8 cellular contexts compared by ENCODE assay signal in genomic region chr16:1723450-1724147, GRCh38. TPM values are rescaled to one million over a fixed set of nuclear protein-coding genes. Genes with fewer than 3 reads are reported as not detected.
DNase-seq lines count a peak whose midpoint lies in the region; ATAC-seq and TF ChIP-seq lines count a peak whose summit lies in the region.

No MANE protein-coding gene starts in this region.

- peaks cover 55% of the 10 kb centered on the region for H3K79me2 ChIP-seq in HCT116 (ENCODE audit: insufficient read depth, low read length)

- H3K27me3 ChIP-seq in HCT116 (ENCODE audit: insufficient read depth, low read length) (no peaks in the 10 kb centered on the region), right lobe of liver (no peaks in the 10 kb centered on the region), suprapubic skin (no peaks in the 10 kb centered on the region)

- POLR2A ChIA-PET in HCT116 (lab: Charles Lee), result interaction anchor here (0.8 to 1.0 kb wide), 2 partner anchors 42 to 47 kb away, joined by 3 read pairs; no protein-coding TSS in a partner anchor

- H3K27ac ChIP-seq in HCT116 (ENCODE audit: low read depth, low read length), result peak overlapping the region; percentile 70
- H3K27ac ChIP-seq in caudate nucleus (ENCODE audit: low read depth, low read length), result peak overlapping the region; percentile 71
- no peak overlapping the region for H3K27ac ChIP-seq in right lobe of liver
- H3K27ac ChIP-seq in suprapubic skin, result peak overlapping the region; percentile 56

- peak; percentile 70 for TF ChIP-seq RAD21 in HCT116 (IDR thresholded peaks at IDR 0.05; ENCODE audit: low read depth)

- no peaks in the 10 kb centered on the region for H3K9me3 Mint-ChIP-seq in CD14-positive monocyte
- no peaks in the 10 kb centered on the region for H3K9me3 Mint-ChIP-seq in T-helper 1 cell treated with Interleukin-12 subunit alpha and Interleukin-12 subunit beta and Interleukin-4 antibody, amounts not matched to agents 30 μg/mL and 1 μg/mL, for 36 hours

- H3K4me3 ChIP-seq in HCT116 (replicated peaks in 1 of 2; ENCODE audit: low read depth in 1 of 2, low read length in 2 of 2) (no peak overlapping the region), right lobe of liver (no peak overlapping the region), suprapubic skin (no peak overlapping the region)

- CTCF ChIA-PET in HCT116 (lab: Charles Lee), result interaction anchor here (1.0 to 1.3 kb wide), 4 partner anchors 10 to 360 kb away, joined by 3 to 6 read pairs (median 4); partner anchors contain the start of gene UQCC4

- ATAC-seq in HCT116, result peak; percentile 43
- peak; percentile 40 to 67 (median 64) for ATAC-seq in right lobe of liver
- ATAC-seq in HG02588 (IDR thresholded peaks at IDR 0.05; ENCODE audit: unreplicated experiment), result no peak
- ATAC-seq in GM19463 (IDR thresholded peaks at IDR 0.05; ENCODE audit: unreplicated experiment), result no peak

- TF ChIP-seq CTCF in CD14-positive monocyte (IDR thresholded peaks at IDR 0.05), result peak; percentile 91
- TF ChIP-seq CTCF in HCT116 (IDR thresholded peaks at IDR 0.05 in 2 of 3, conservative IDR thresholded peaks at IDR 0.05 in 1 of 3; ENCODE audit: borderline replicate concordance in 1 of 3, insufficient read depth in 1 of 3, low read depth in 2 of 3, low read length in 2 of 3), result peak; percentile 49 to 82 (median 78); a peak in 5 of 6 replicates
- TF ChIP-seq CTCF in right lobe of liver (IDR thresholded peaks at IDR 0.05), result peak; percentile 60 to 82 (median 76)
- peak; percentile 76 to 82 for TF ChIP-seq CTCF in suprapubic skin (IDR thresholded peaks at IDR 0.05)

- H3K4me1 Mint-ChIP-seq in CD14-positive monocyte, result peaks cover 51% of the 10 kb centered on the region
- peaks cover 20% of the 10 kb centered on the region for H3K4me1 Mint-ChIP-seq in T-helper 1 cell treated with Interleukin-12 subunit alpha and Interleukin-12 subunit beta and Interleukin-4 antibody, amounts not matched to agents 30 μg/mL and 1 μg/mL, for 36 hours (ENCODE audit: low read depth)

- TF ChIP-seq EP300 in suprapubic skin (IDR thresholded peaks at IDR 0.05), result no peak

- H3K27ac Mint-ChIP-seq in CD14-positive monocyte, result peak overlapping the region; percentile 88 to 96 (median 94)
- peak overlapping the region; percentile 27 for H3K27ac Mint-ChIP-seq in T-helper 1 cell treated with Interleukin-12 subunit alpha and Interleukin-12 subunit beta and Interleukin-4 antibody, amounts not matched to agents 30 μg/mL and 1 μg/mL, for 36 hours

- DNase-seq in CD14-positive monocyte (ENCODE audit: low spot score) (no peak), HCT116 (ENCODE audit: low read depth, low spot score) (no peak), caudate nucleus (lab: John Stamatoyannopoulos, UW) (peak in 20 of 61 donors; percentile 6 to 53 (median 20)), right lobe of liver (no peak), suprapubic skin (ENCODE audit: low spot score in 2 of 2) (no peak)

- peaks cover 0 to 4% of the 10 kb centered on the region in 2 experiments; a peak in 2 of 4 replicates for H3K36me3 ChIP-seq in HCT116 (ENCODE audit: control insufficient read depth in 1 of 2, insufficient read depth in 2 of 2, low read length in 2 of 2)
- H3K36me3 ChIP-seq in right lobe of liver, result peaks cover 0 to 12% (median 0%) of the 10 kb centered on the region in 4 donors
- H3K36me3 ChIP-seq in suprapubic skin, result peaks cover 33% of the 10 kb centered on the region

- peaks cover 0 to 2% (median 2%) of the 10 kb centered on the region in 3 donors for H3K27me3 Mint-ChIP-seq in CD14-positive monocyte (ENCODE audit: low read depth in 3 of 3)
- no peaks in the 10 kb centered on the region for H3K27me3 Mint-ChIP-seq in T-helper 1 cell treated with Interleukin-12 subunit alpha and Interleukin-12 subunit beta and Interleukin-4 antibody, amounts not matched to agents 30 μg/mL and 1 μg/mL, for 36 hours (ENCODE audit: low read depth)

- H3K9ac ChIP-seq in HCT116 (ENCODE audit: low read length), result peak overlapping the region; percentile 34

- peak overlapping the region; percentile 59 for H3K4me2 ChIP-seq in HCT116 (ENCODE audit: low read length)

- peaks cover 29 to 43% of the 10 kb centered on the region in 2 donors for H3K36me3 Mint-ChIP-seq in CD14-positive monocyte
- H3K36me3 Mint-ChIP-seq in T-helper 1 cell treated with Interleukin-12 subunit alpha and Interleukin-12 subunit beta and Interleukin-4 antibody, amounts not matched to agents 30 μg/mL and 1 μg/mL, for 36 hours (ENCODE audit: low read depth), result peaks cover 9% of the 10 kb centered on the region

- H3K4me3 Mint-ChIP-seq in CD14-positive monocyte, result no peak overlapping the region
- peak overlapping the region; percentile 54 for H3K4me3 Mint-ChIP-seq in T-helper 1 cell treated with Interleukin-12 subunit alpha and Interleukin-12 subunit beta and Interleukin-4 antibody, amounts not matched to agents 30 μg/mL and 1 μg/mL, for 36 hours

- no peaks in the 10 kb centered on the region for H3K9me2 ChIP-seq in HCT116 (ENCODE audit: insufficient read depth)

- peaks cover 47 to 56% of the 10 kb centered on the region in 2 experiments for H3K4me1 ChIP-seq in HCT116 (ENCODE audit: control insufficient read depth in 1 of 2, insufficient read depth in 2 of 2, low read length in 2 of 2)
- peaks cover 0 to 11% (median 6%) of the 10 kb centered on the region in 4 donors for H3K4me1 ChIP-seq in right lobe of liver
- H3K4me1 ChIP-seq in suprapubic skin, result peaks cover 32% of the 10 kb centered on the region

- TF ChIP-seq POLR2A in HCT116 (IDR thresholded peaks at IDR 0.05; ENCODE audit: borderline replicate concordance, extremely low read depth, insufficient read depth, insufficient read length) (no peak), right lobe of liver (IDR thresholded peaks at IDR 0.05) (no peak), suprapubic skin (IDR thresholded peaks at IDR 0.05) (no peak)

- 50% methylated on average over 6 of the region's 6 CpGs for WGBS in right lobe of liver (ENCODE audit: insufficient coverage, low coverage, low lambda C conversion rate, missing lambda C conversion rate)
- WGBS in suprapubic skin, result 42% methylated on average over 6 of the region's 6 CpGs

- BruUV-seq in HCT116 (replicated peaks; lab: Mats Ljungman, UMichigan), result no TSS peak

- RAD21 ChIA-PET in HCT116 (lab: Charles Lee; ENCODE audit: low non-redundant PET in 1 of 2, low total read pairs in 2 of 2, uncharacterized antibody in 2 of 2, unreplicated experiment in 2 of 2), result interaction anchor here in 1 of 2 experiments (0.7 kb wide), 1 partner anchor 44 kb away, joined by 3 read pairs; no protein-coding TSS in a partner anchor

- no peaks in the 10 kb centered on the region for H3K9me3 ChIP-seq in HCT116 (ENCODE audit: control insufficient read depth in 1 of 2, insufficient read depth in 1 of 2, low read depth in 1 of 2, low read length in 2 of 2)
- no peaks in the 10 kb centered on the region for H3K9me3 ChIP-seq in right lobe of liver
- H3K9me3 ChIP-seq in suprapubic skin, result no peaks in the 10 kb centered on the region

- intact Hi-C loops in CD14-positive monocyte (cut with micrococcal nuclease) (no loop called here), HCT116 (cut with micrococcal nuclease) (no loop called here), right lobe of liver (cut with DNase I) (no loop called here)

- no peak overlapping the region for H2AFZ ChIP-seq in HCT116 (ENCODE audit: low read depth, low read length, poor library complexity, severe bottlenecking)

- H4K20me1 ChIP-seq in HCT116 (ENCODE audit: insufficient read depth), result no peaks in the 10 kb centered on the region; the same call in 1 of the 2 replicates

TF ChIP-seq in HCT116, 20 proteins besides CTCF, POLR2A, EP300 and RAD21:
- no peak for TF ChIP-seq ATF3 (IDR thresholded peaks at IDR 0.05)
- no peak for TF ChIP-seq YY1 (IDR thresholded peaks at IDR 0.05; ENCODE audit: extremely low read depth, insufficient replicate concordance, low read depth, low read length)
- no peak for TF ChIP-seq POLR2AphosphoS5 (IDR thresholded peaks at IDR 0.05; ENCODE audit: low read depth, low read length)
- no peak for TF ChIP-seq JUND (IDR thresholded peaks at IDR 0.05)
- no peak for TF ChIP-seq EGR1 (IDR thresholded peaks at IDR 0.05; ENCODE audit: low read depth)
TF ChIP-seq in HCT116: peak in this region for 0.

RNA-seq across cellular contexts. Expression of gene MAPK8IP3, which starts 17.6 kb away (rescaled TPM):
- polyA plus RNA-seq in CD14-positive monocyte, result 1 to 10 TPM; 1.1 to 2.1 TPM
- total RNA-seq in HCT116 (2021; ENCODE audit: unreplicated experiment) (75.3 TPM), right lobe of liver (10 to 100 TPM in 5 of 6 experiments, 1 to 10 TPM in 1; 8.7 to 37.3 (median 23.0) TPM), suprapubic skin (100 to 1,000 TPM in 1 of 4 donors, 10 to 100 TPM in 3; 56.0 to 206 (median 82.1) TPM)
- 45.1 and 64.0 TPM in 2 replicates for polyA plus RNA-seq in HCT116 (2012)

RNA-seq across cellular contexts. Expression of gene JPT2, which starts 45.5 kb away (rescaled TPM):
- polyA plus RNA-seq in CD14-positive monocyte, result 1 to 10 TPM; 5.8 to 7.5 TPM
- 113 TPM for total RNA-seq in HCT116 (2021; ENCODE audit: unreplicated experiment)
- 40.3 and 46.9 TPM in 2 replicates for polyA plus RNA-seq in HCT116 (2012)
- 10 to 100 TPM; 31.0 to 47.7 (median 38.7) TPM for total RNA-seq in right lobe of liver
- total RNA-seq in suprapubic skin, result 10 to 100 TPM; 22.6 to 59.2 (median 35.0) TPM

RNA-seq across cellular contexts. Expression of gene NME3, which starts 47.7 kb away (rescaled TPM):
- polyA plus RNA-seq in CD14-positive monocyte, result 10 to 100 TPM; 57.7 to 80.2 TPM
- total RNA-seq in HCT116 (2021; ENCODE audit: unreplicated experiment), result 103 TPM
- polyA plus RNA-seq in HCT116 (2012), result 79.3 and 90.1 TPM in 2 replicates
- 10 to 100 TPM; 17.9 to 36.1 (median 23.2) TPM for total RNA-seq in right lobe of liver
- total RNA-seq in suprapubic skin, result 100 to 1,000 TPM in 3 of 4 donors, 10 to 100 TPM in 1; 76.9 to 115 (median 103) TPM

RNA-seq across cellular contexts. Expression of gene EME2, which starts 49.0 kb away (rescaled TPM):
- polyA plus RNA-seq in CD14-positive monocyte, result under 1 TPM; 0.26 to 0.48 TPM
- total RNA-seq in HCT116 (2021; ENCODE audit: unreplicated experiment), result 36.3 TPM
- polyA plus RNA-seq in HCT116 (2012), result 8.9 and 9.0 TPM in 2 replicates
- 10 to 100 TPM in 1 of 6 experiments, 1 to 10 TPM in 5; 3.8 to 11.1 (median 5.0) TPM for total RNA-seq in right lobe of liver
- total RNA-seq in suprapubic skin, result 10 to 100 TPM in 2 of 4 donors, 1 to 10 TPM in 2; 9.8 to 26.3 (median 15.1) TPM

RNA-seq across cellular contexts. Expression of gene MRPS34, which starts 49.3 kb away (rescaled TPM):
- 100 to 1,000 TPM; 109 to 137 TPM for polyA plus RNA-seq in CD14-positive monocyte
- total RNA-seq in HCT116 (2021; ENCODE audit: unreplicated experiment) (200 TPM), right lobe of liver (10 to 100 TPM; 42.5 to 90.5 (median 52.9) TPM), suprapubic skin (10 to 100 TPM; 46.8 to 74.3 (median 64.9) TPM)
- polyA plus RNA-seq in HCT116 (2012), result 167 and 191 TPM in 2 replicates

Comparison
In these comparisons a context has a peak if more than half of its experiments do, and no peak if none do; other contexts are left out.
1. ATAC-seq: peak in HCT116 (single experiment) and right lobe of liver (4 of 4); none in HG02588 (single experiment) and GM19463 (single experiment).
2. H3K27ac ChIP-seq: peak in HCT116 (single experiment), caudate nucleus (single experiment) and suprapubic skin (single experiment); none in right lobe of liver (0 of 3).
3. Peak in every context shown above with its lines, with median percentiles within 50 percentile points of each other: CTCF ChIP-seq.